ENCODE assay signal across 8 cellular contexts in the genomic region with DNA sequence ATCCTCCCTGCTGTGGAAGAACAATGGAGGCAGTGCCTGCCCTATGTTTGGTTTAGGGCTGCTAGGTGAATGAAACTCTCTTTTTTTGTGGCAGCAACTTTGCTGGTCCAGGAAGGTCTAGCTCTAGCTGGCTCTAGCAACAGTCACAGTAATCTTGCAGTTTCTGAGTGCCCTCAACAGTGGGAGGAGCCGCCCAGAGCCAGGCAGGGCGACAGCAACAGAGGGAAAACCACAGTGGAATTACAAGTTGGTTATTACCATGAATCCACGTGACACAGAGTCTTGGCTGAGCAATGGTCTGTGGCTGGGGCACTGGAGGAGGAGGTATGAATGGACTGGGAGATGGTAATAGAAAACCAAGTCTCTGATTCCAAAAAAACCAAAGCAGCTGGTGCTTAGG. TPM values are rescaled to one million over a fixed set of nuclear protein-coding genes. Genes with fewer than 3 reads are reported as not detected.
DNase-seq lines count a peak whose midpoint lies in the region; ATAC-seq and TF ChIP-seq lines count a peak whose summit lies in the region.

No MANE protein-coding gene starts in this region.

- TF ChIP-seq CTCF in breast epithelium (IDR thresholded peaks at IDR 0.05) = no peak
- TF ChIP-seq CTCF in MCF 10A (IDR thresholded peaks at IDR 0.05; ENCODE audit: unreplicated experiment) = no peak
- no peak for TF ChIP-seq CTCF in NB4 (IDR thresholded peaks at IDR 0.05; ENCODE audit: low read depth, low read length)
- TF ChIP-seq CTCF in heart left ventricle (IDR thresholded peaks at IDR 0.05) = no peak

- H3K36me3 ChIP-seq in breast epithelium (peaks cover 8% of the 10 kb centered on the region), heart left ventricle (peaks cover 0 to 46% (median 24%) of the 10 kb centered on the region in 9 donors), skeletal muscle satellite cell (ENCODE audit: insufficient read depth, low read length) (peaks cover 28% of the 10 kb centered on the region)

- H3K4me3 ChIP-seq in breast epithelium = no peak overlapping the region
- H3K4me3 ChIP-seq in NB4 (ENCODE audit: low read depth, low read length) = no peak overlapping the region
- peak overlapping the region in 1 of 12 donors; percentile 17 for H3K4me3 ChIP-seq in heart left ventricle
- no peak overlapping the region for H3K4me3 ChIP-seq in skeletal muscle satellite cell (ENCODE audit: low read length)

- H3K4me1 Mint-ChIP-seq in MCF 10A (ENCODE audit: insufficient read depth, unreplicated experiment) = peaks cover 20% of the 10 kb centered on the region
- H3K4me1 Mint-ChIP-seq in activated T-helper 1 cell treated with anti-CD3 and anti-CD28 coated beads, Interleukin-12 subunit alpha, Interleukin-12 subunit beta, Interleukin-2, Interleukin-4 antibody, amounts not matched to agents 30 ng/mL and 10 ng/mL and 1 ng/mL, durations not matched to agents 14 hours and 24 hours and 36 hours (ENCODE audit: low read depth) = peaks cover 52% of the 10 kb centered on the region

- CTCF ChIA-PET in MCF 10A (lab: Yijun Ruan, JAX) = no interaction called here

- H3K4me3 Mint-ChIP-seq in MCF 10A (ENCODE audit: unreplicated experiment) = no peak overlapping the region
- peak overlapping the region; percentile 31 for H3K4me3 Mint-ChIP-seq in activated T-helper 1 cell treated with anti-CD3 and anti-CD28 coated beads, Interleukin-12 subunit alpha, Interleukin-12 subunit beta, Interleukin-2, Interleukin-4 antibody, amounts not matched to agents 30 ng/mL and 10 ng/mL and 1 ng/mL, durations not matched to agents 14 hours and 24 hours and 36 hours

- H3K9me3 Mint-ChIP-seq in MCF 10A (ENCODE audit: unreplicated experiment) = no peaks in the 10 kb centered on the region
- H3K9me3 Mint-ChIP-seq in activated T-helper 1 cell treated with anti-CD3 and anti-CD28 coated beads, Interleukin-12 subunit alpha, Interleukin-12 subunit beta, Interleukin-2, Interleukin-4 antibody, amounts not matched to agents 30 ng/mL and 10 ng/mL and 1 ng/mL, durations not matched to agents 14 hours and 24 hours and 36 hours = no peaks in the 10 kb centered on the region

- peaks cover 74% of the 10 kb centered on the region for H3K36me3 Mint-ChIP-seq in MCF 10A (ENCODE audit: insufficient read depth, unreplicated experiment)
- peaks cover 32% of the 10 kb centered on the region for H3K36me3 Mint-ChIP-seq in activated T-helper 1 cell treated with anti-CD3 and anti-CD28 coated beads, Interleukin-12 subunit alpha, Interleukin-12 subunit beta, Interleukin-2, Interleukin-4 antibody, amounts not matched to agents 30 ng/mL and 10 ng/mL and 1 ng/mL, durations not matched to agents 14 hours and 24 hours and 36 hours (ENCODE audit: low read depth)

- no peak overlapping the region for H3K9ac ChIP-seq in skeletal muscle satellite cell (ENCODE audit: low read depth, low read length)

- H3K27ac ChIP-seq in breast epithelium (peak overlapping the region; percentile 62 to 70), heart left ventricle (peak overlapping the region; percentile 39 to 91 (median 78))

- no peak overlapping the region for H3K27ac Mint-ChIP-seq in MCF 10A (ENCODE audit: low read depth, unreplicated experiment)
- peak overlapping the region; percentile 64 for H3K27ac Mint-ChIP-seq in activated T-helper 1 cell treated with anti-CD3 and anti-CD28 coated beads, Interleukin-12 subunit alpha, Interleukin-12 subunit beta, Interleukin-2, Interleukin-4 antibody, amounts not matched to agents 30 ng/mL and 10 ng/mL and 1 ng/mL, durations not matched to agents 14 hours and 24 hours and 36 hours

- H3K9me3 ChIP-seq in breast epithelium (no peaks in the 10 kb centered on the region), heart left ventricle (no peaks in the 10 kb centered on the region), skeletal muscle satellite cell (replicated peaks; ENCODE audit: low read length) (no peaks in the 10 kb centered on the region)

- H3K27me3 Mint-ChIP-seq in MCF 10A (ENCODE audit: insufficient read depth, unreplicated experiment) = no peaks in the 10 kb centered on the region
- no peaks in the 10 kb centered on the region for H3K27me3 Mint-ChIP-seq in activated T-helper 1 cell treated with anti-CD3 and anti-CD28 coated beads, Interleukin-12 subunit alpha, Interleukin-12 subunit beta, Interleukin-2, Interleukin-4 antibody, amounts not matched to agents 30 ng/mL and 10 ng/mL and 1 ng/mL, durations not matched to agents 14 hours and 24 hours and 36 hours (ENCODE audit: insufficient read depth)

- peak overlapping the region; percentile 49 for H3K4me2 ChIP-seq in skeletal muscle satellite cell (ENCODE audit: low read length)

- TF ChIP-seq POLR2A in breast epithelium (IDR thresholded peaks at IDR 0.05) (no peak), NB4 (IDR thresholded peaks at IDR 0.05; ENCODE audit: extremely low read depth, insufficient read length) (no peak), heart left ventricle (IDR thresholded peaks at IDR 0.05) (peak in 1 of 2 donors; percentile 20)

- BruUV-seq in MCF 10A (replicated peaks; lab: Mats Ljungman, UMichigan) = no TSS peak

- peaks cover 0 to 16% of the 10 kb centered on the region in 2 donors for H3K4me1 ChIP-seq in breast epithelium
- H3K4me1 ChIP-seq in heart left ventricle = peaks cover 33 to 95% (median 84%) of the 10 kb centered on the region in 12 donors
- H3K4me1 ChIP-seq in skeletal muscle satellite cell (ENCODE audit: control insufficient read depth, insufficient read depth, low read length) = peaks cover 46% of the 10 kb centered on the region

- peak; percentile 28 to 56 (median 52) for ATAC-seq in heart left ventricle
- ATAC-seq in GM18517 (IDR thresholded peaks at IDR 0.05; ENCODE audit: unreplicated experiment) = no peak

- WGBS in heart left ventricle, 4 donors = 23 to 40% (median 32%) methylated on average over 3 of the region's 3 CpGs

- H3K27me3 ChIP-seq in breast epithelium (no peaks in the 10 kb centered on the region), heart left ventricle (no peaks in the 10 kb centered on the region), skeletal muscle satellite cell (ENCODE audit: control insufficient read depth, insufficient read depth, low read length) (no peaks in the 10 kb centered on the region)

- intact Hi-C loops in breast epithelium (cut with DNase I; ENCODE audit: low total_unique reads) (no loop called here), MCF 10A (cut with micrococcal nuclease) (no loop called here), heart left ventricle (cut with DNase I) (no loop called here)
- intact Hi-C loops in activated T-helper 1 cell treated with anti-CD3 and anti-CD28 coated beads, Interleukin-12 subunit alpha, Interleukin-12 subunit beta, Interleukin-2, Interleukin-4 antibody, amounts not matched to agents 30 ng/mL and 10 ng/mL and 1 ng/mL, durations not matched to agents 14 hours and 24 hours and 36 hours (cut with micrococcal nuclease) = loop anchor here (2.0 kb wide), 1 partner anchor 22 kb away; a partner anchor contains a TSS

- DNase-seq in breast epithelium (ENCODE audit: low spot score in 2 of 2) = peak in 1 of 2 donors; percentile 75
- no peak for DNase-seq in MCF 10A (ENCODE audit: unreplicated experiment)
- peak; percentile 67 for DNase-seq in NB4 (ENCODE audit: low read depth)
- no peak for DNase-seq in activated T-helper 1 cell treated with anti-CD3 and anti-CD28 coated beads, Interleukin-12 subunit alpha, Interleukin-12 subunit beta, Interleukin-2, Interleukin-4 antibody, amounts not matched to agents 30 ng/mL and 10 ng/mL and 1 ng/mL, durations not matched to agents 14 hours and 24 hours and 36 hours (ENCODE audit: low spot score)
- DNase-seq in heart left ventricle = peak in 3 of 5 donors; percentile 65 to 70 (median 65)
- no peak for DNase-seq in SHP77 (lab: John Stamatoyannopoulos, UW)

- POLR2A ChIA-PET in MCF 10A (lab: Yijun Ruan, JAX) = no interaction called here

RNA-seq across cellular contexts. Expression of a gene that starts 10.3 kb away (rescaled TPM):
- under 1 TPM in 1 of 3 donors, not detected in 2; 0.48 TPM for total RNA-seq in breast epithelium
- not detected in 2 replicates for total RNA-seq in MCF 10A (2022)
- total RNA-seq in activated T-helper 1 cell treated with anti-CD3 and anti-CD28 coated beads, Interleukin-12 subunit alpha, Interleukin-12 subunit beta, Interleukin-2, Interleukin-4 antibody, amounts not matched to agents 30 ng/mL and 10 ng/mL and 1 ng/mL, durations not matched to agents 14 hours and 24 hours and 36 hours = 0.10 TPM in 1 of 2 replicates, not detected in the other
- not detected for total RNA-seq in heart left ventricle
- polyA plus RNA-seq in heart left ventricle = not detected
- not detected in 2 replicates for total RNA-seq in skeletal muscle satellite cell (2012; rRNA removed)

RNA-seq across cellular contexts. Expression of a gene that starts 11.8 kb away (rescaled TPM):
- total RNA-seq in breast epithelium (10 to 100 TPM; 22.7 to 55.8 (median 54.4) TPM), MCF 10A (2022) (37.4 and 44.6 TPM in 2 replicates), heart left ventricle (10 to 100 TPM in 8 of 9 donors, 1 to 10 TPM in 1; 6.9 to 17.6 (median 14.8) TPM)
- 70.8 and 76.9 TPM in 2 replicates for total RNA-seq in activated T-helper 1 cell treated with anti-CD3 and anti-CD28 coated beads, Interleukin-12 subunit alpha, Interleukin-12 subunit beta, Interleukin-2, Interleukin-4 antibody, amounts not matched to agents 30 ng/mL and 10 ng/mL and 1 ng/mL, durations not matched to agents 14 hours and 24 hours and 36 hours
- polyA plus RNA-seq in heart left ventricle = 10 to 100 TPM; 15.3 to 33.0 TPM
- total RNA-seq in skeletal muscle satellite cell (2012; rRNA removed) = 14.4 and 15.0 TPM in 2 replicates

RNA-seq across cellular contexts. Expression of a gene that starts 20.4 kb away (rescaled TPM):
- total RNA-seq in breast epithelium = 10 to 100 TPM; 13.1 to 22.8 (median 13.4) TPM
- 2.8 and 4.2 TPM in 2 replicates for total RNA-seq in MCF 10A (2022)
- total RNA-seq in activated T-helper 1 cell treated with anti-CD3 and anti-CD28 coated beads, Interleukin-12 subunit alpha, Interleukin-12 subunit beta, Interleukin-2, Interleukin-4 antibody, amounts not matched to agents 30 ng/mL and 10 ng/mL and 1 ng/mL, durations not matched to agents 14 hours and 24 hours and 36 hours = 26.9 and 28.4 TPM in 2 replicates
- total RNA-seq in heart left ventricle = 10 to 100 TPM in 1 of 9 donors, 1 to 10 TPM in 8; 1.9 to 17.3 (median 3.7) TPM
- polyA plus RNA-seq in heart left ventricle = 1 to 10 TPM; 1.8 to 4.9 TPM
- total RNA-seq in skeletal muscle satellite cell (2012; rRNA removed) = 4.6 and 6.1 TPM in 2 replicates

RNA-seq across cellular contexts. Expression of a gene that starts 21.8 kb away (rescaled TPM):
- 100 to 1,000 TPM; 114 to 146 (median 117) TPM for total RNA-seq in breast epithelium
- total RNA-seq in MCF 10A (2022) = 101 and 119 TPM in 2 replicates
- total RNA-seq in activated T-helper 1 cell treated with anti-CD3 and anti-CD28 coated beads, Interleukin-12 subunit alpha, Interleukin-12 subunit beta, Interleukin-2, Interleukin-4 antibody, amounts not matched to agents 30 ng/mL and 10 ng/mL and 1 ng/mL, durations not matched to agents 14 hours and 24 hours and 36 hours = 73.3 and 80.0 TPM in 2 replicates
- 10 to 100 TPM; 30.9 to 99.1 (median 48.2) TPM for total RNA-seq in heart left ventricle
- 10 to 100 TPM; 29.0 to 90.9 TPM for polyA plus RNA-seq in heart left ventricle
- 106 and 113 TPM in 2 replicates for total RNA-seq in skeletal muscle satellite cell (2012; rRNA removed)

RNA-seq across cellular contexts. Expression of a gene that starts 34.7 kb away (rescaled TPM):
- total RNA-seq in breast epithelium (1 to 10 TPM in 1 of 3 donors, under 1 TPM in 2; 0.48 to 1.0 (median 0.66) TPM), MCF 10A (2022) (0.26 and 0.44 TPM in 2 replicates), heart left ventricle (under 1 TPM in 6 of 9 donors, not detected in 3; 0.14 to 0.38 (median 0.22) TPM)
- 0.10 TPM in 1 of 2 replicates, not detected in the other for total RNA-seq in activated T-helper 1 cell treated with anti-CD3 and anti-CD28 coated beads, Interleukin-12 subunit alpha, Interleukin-12 subunit beta, Interleukin-2, Interleukin-4 antibody, amounts not matched to agents 30 ng/mL and 10 ng/mL and 1 ng/mL, durations not matched to agents 14 hours and 24 hours and 36 hours
- under 1 TPM; 0.06 to 0.11 TPM for polyA plus RNA-seq in heart left ventricle
- not detected in 2 replicates for total RNA-seq in skeletal muscle satellite cell (2012; rRNA removed)

Comparison
In these comparisons a context has a peak if more than half of its experiments do, and no peak if none do; other contexts are left out.
1. DNase-seq: peak in NB4 (single experiment) and heart left ventricle (3 of 5); none in MCF 10A (single experiment), activated T-helper 1 cell treated with anti-CD3 and anti-CD28 coated beads, Interleukin-12 subunit alpha, Interleukin-12 subunit beta, Interleukin-2, Interleukin-4 antibody, amounts not matched to agents 30 ng/mL and 10 ng/mL and 1 ng/mL, durations not matched to agents 14 hours and 24 hours and 36 hours (single experiment) and SHP77 (0 of 2).